ENCODE assay signal across 20 cellular contexts in genomic region chr1:183356534-183357182, GRCh38.
A peak's percentile ranks its signal among the peaks of the same experiment; 100 is the strongest.
DNase-seq lines count a peak whose midpoint lies in the region; ATAC-seq and TF ChIP-seq lines count a peak whose summit lies in the region.
"Had no signal": no experiment of that assay in that cellular context is flagged by ENCODE, and none has a peak within 500 bp of the region (broad histone marks: within the 10 kb centered on the region; RNA-seq: fewer than 3 reads in every experiment).

No MANE protein-coding gene starts in this region.

- H3K36me3 ChIP-seq in heart left ventricle (no peaks in the 10 kb centered on the region), right atrium auricular region (no peaks in the 10 kb centered on the region)
- H3K36me3 ChIP-seq: BLaER1 had no signal

- no peak overlapping the region for H3K4me3 ChIP-seq in heart left ventricle
- H3K4me3 ChIP-seq in right atrium auricular region = no peak overlapping the region
- H3K4me3 ChIP-seq: BLaER1, GM12878, GM23338 had no signal

- TF ChIP-seq RAD21 in Ishikawa (IDR thresholded peaks at IDR 0.05; ENCODE audit: low read depth) = no peak

- H3K9me3 ChIP-seq in heart left ventricle (no peaks in the 10 kb centered on the region), right atrium auricular region (no peaks in the 10 kb centered on the region)
- H3K9me3 ChIP-seq: Caco-2 had no signal

- H3K27me3 ChIP-seq in heart left ventricle (peaks cover 0 to 8% (median 0%) of the 10 kb centered on the region in 9 donors), right atrium auricular region (no peaks in the 10 kb centered on the region)
- H3K27me3 ChIP-seq: BLaER1 had no signal

- WGBS in heart left ventricle, 4 donors = 50 to 64% (median 59%) methylated on average over 6 of the region's 6 CpGs

- no peak for TF ChIP-seq EP300 in Ishikawa (IDR thresholded peaks at IDR 0.05; ENCODE audit: borderline replicate concordance)

- H3K4me1 ChIP-seq in heart left ventricle = peaks cover 0 to 13% (median 2%) of the 10 kb centered on the region in 12 donors
- peaks cover 0 to 11% of the 10 kb centered on the region in 2 donors for H3K4me1 ChIP-seq in right atrium auricular region
- H3K4me1 ChIP-seq: Caco-2 had no signal

- H3K27ac ChIP-seq in heart left ventricle (no peak overlapping the region), right atrium auricular region (peak overlapping the region; percentile 49 to 72)
- H3K27ac ChIP-seq: 22Rv1, BLaER1, C4-2B had no signal

- peak; percentile 14 to 64 (median 53) for ATAC-seq in heart left ventricle
- ATAC-seq in HG03159 (IDR thresholded peaks at IDR 0.05; ENCODE audit: unreplicated experiment) = no peak
- ATAC-seq: CD8-positive, alpha-beta T cell; GM12878; GM23338; HCT116 had no signal

- TF ChIP-seq POLR2A in heart left ventricle (IDR thresholded peaks at IDR 0.05) = no peak

- intact Hi-C loops in heart left ventricle (cut with DNase I) = no loop called here

- no peak for TF ChIP-seq CTCF in heart left ventricle (IDR thresholded peaks at IDR 0.05)
- no peak for TF ChIP-seq CTCF in right atrium auricular region (IDR thresholded peaks at IDR 0.05)
- no peak for TF ChIP-seq CTCF in GM10266 (IDR thresholded peaks at IDR 0.05; ENCODE audit: control insufficient read depth, insufficient read depth, low read depth, missing control alignments)

- DNase-seq in DMS 273 (lab: John Stamatoyannopoulos, UW; ENCODE audit: unreplicated experiment) = peak; percentile 7
- no peak for DNase-seq in DMS 273 treated with DMSO at 0.1 percent for 48 hours (lab: John Stamatoyannopoulos, UW)
- DNase-seq in heart left ventricle = no peak
- DNase-seq in right atrium auricular region (ENCODE audit: low spot score) = no peak
- DNase-seq in stimulated activated CD4-positive, alpha-beta T cell treated with anti-CD3 and anti-CD28 coated beads, Interleukin-12 subunit alpha, Interleukin-12 subunit beta, amount 100 ng/mL, for 4 hours = no peak
- DNase-seq in GM10266 (ENCODE audit: extremely low spot score) = no peak
- DNase-seq: Caco-2; CD4-positive, CD25-positive, alpha-beta regulatory T cell; CD8-positive, alpha-beta T cell; DMS53; DMS79 treated with DMSO at 0.1 percent for 48 hours; H9 had no signal

TF ChIP-seq in Ishikawa, 13 proteins besides CTCF, POLR2A, EP300 and RAD21:
- no peak for TF ChIP-seq REST (IDR thresholded peaks at IDR 0.05; ENCODE audit: low read depth)
- no peak for TF ChIP-seq CREB1 (IDR thresholded peaks at IDR 0.05; ENCODE audit: low read depth)
- TF ChIP-seq MAX (IDR thresholded peaks at IDR 0.05) = no peak
- TF ChIP-seq TAF1 (IDR thresholded peaks at IDR 0.05; ENCODE audit: low read depth) = no peak
- TF ChIP-seq CEBPB (IDR thresholded peaks at IDR 0.05) = no peak
- no peak for TF ChIP-seq EGR1 (IDR thresholded peaks at IDR 0.05)
- no peak for TF ChIP-seq ZBTB7A (IDR thresholded peaks at IDR 0.05; ENCODE audit: low read depth)
- TF ChIP-seq NFIC (IDR thresholded peaks at IDR 0.05) = 0 out of 2 replicates have a peak, but pooled peaks have one; percentile 21
TF ChIP-seq in Ishikawa: peak in this region for 1.

Comparison
In these comparisons a context has a peak if more than half of its experiments do, and no peak if none do; other contexts are left out.
1. H3K27ac ChIP-seq: peak in right atrium auricular region (2 of 2); none in heart left ventricle (0 of 12).